23 cellular contexts compared by ENCODE assay signal in the genomic region with DNA sequence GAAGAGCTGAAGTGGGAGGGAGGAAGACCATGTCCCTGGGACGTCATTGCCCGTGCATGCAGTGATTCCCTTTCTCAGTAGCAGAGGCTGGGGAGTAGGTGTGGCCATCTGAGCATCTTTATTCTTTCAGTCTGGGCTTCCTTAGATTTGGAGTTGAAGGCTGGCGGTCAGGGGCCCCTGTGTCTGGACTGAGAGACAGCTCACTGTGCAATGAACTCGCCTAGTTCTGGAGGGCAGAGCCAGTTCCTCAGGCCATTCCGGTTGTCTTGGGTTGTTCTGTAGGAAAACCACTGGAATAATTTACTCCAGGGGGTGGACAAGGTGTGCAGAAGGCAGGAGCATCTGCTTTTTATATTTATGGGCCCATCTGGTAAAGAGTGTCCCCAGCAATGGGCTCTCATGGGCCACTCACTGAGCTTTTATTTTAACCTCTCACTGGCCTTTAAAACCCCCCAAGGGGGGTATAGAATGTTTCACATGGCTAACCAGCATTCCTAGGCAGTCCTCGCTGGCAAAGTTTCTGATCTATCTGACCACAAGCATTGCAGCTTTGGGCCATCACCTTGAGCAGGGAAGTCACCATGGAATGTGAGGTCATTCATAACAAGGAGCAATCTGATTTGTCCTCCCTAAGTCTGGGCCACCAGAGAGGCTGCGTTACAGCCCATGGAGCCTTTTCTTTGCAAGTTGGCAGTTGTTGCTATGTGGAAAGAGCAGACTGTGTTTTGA. TPM values are rescaled to one million over a fixed set of nuclear protein-coding genes. Genes with fewer than 3 reads are reported as not detected.
DNase-seq lines count a peak whose midpoint lies in the region; ATAC-seq and TF ChIP-seq lines count a peak whose summit lies in the region.
"Had no signal": no experiment of that assay in that cellular context is flagged by ENCODE, and none has a peak within 500 bp of the region (broad histone marks: within the 10 kb centered on the region; RNA-seq: fewer than 3 reads in every experiment).

No MANE protein-coding gene starts in this region.

- peaks cover 14 to 79% (median 53%) of the 10 kb centered on the region in 9 donors for H3K4me1 ChIP-seq in heart right ventricle
- peaks cover 55% of the 10 kb centered on the region for H3K4me1 ChIP-seq in stomach smooth muscle (ENCODE audit: control insufficient read depth, insufficient read depth, low read length)
- H3K4me1 ChIP-seq: prostate gland had no signal

- WGBS in heart right ventricle, 2 donors: 84 to 92% methylated on average over 7 of the region's 7 CpGs

- intact Hi-C loops in heart right ventricle (cut with DNase I): no loop called here
- intact Hi-C loops in Right ventricle myocardium superior (cut with DNase I): no loop called here
- intact Hi-C loops in left colon (cut with DNase I, micrococcal nuclease): no loop called here

- ATAC-seq in heart right ventricle (no peak), Right ventricle myocardium superior (ENCODE audit: poor library complexity) (no peak), left colon (no peak)
- ATAC-seq: T-helper 17 cell, WTC11 had no signal

- H3K9ac ChIP-seq in stomach smooth muscle (ENCODE audit: low read length in 2 of 2): no peak overlapping the region

- no peak overlapping the region for H3K4me3 ChIP-seq in heart right ventricle
- no peak overlapping the region for H3K4me3 ChIP-seq in stomach smooth muscle (ENCODE audit: low read length in 2 of 2)
- H3K4me3 ChIP-seq: adrenal gland, prostate gland, uterus had no signal

- TF ChIP-seq CTCF in heart right ventricle (IDR thresholded peaks at IDR 0.05): no peak

- DNase-seq in heart right ventricle: no peak
- DNase-seq in Right ventricle myocardium superior: no peak
- peak; percentile 33 for DNase-seq in amniotic epithelial cell (ENCODE audit: low read depth)
- DNase-seq in mesenteric fat pad (ENCODE audit: low spot score): peak; percentile 59
- DNase-seq in left colon: no peak
- no peak for DNase-seq in pons (ENCODE audit: low spot score)
- no peak for DNase-seq in iPS-NIHi11 (ENCODE audit: low spot score)
- DNase-seq: activated CD4-positive, alpha-beta T cell treated with anti-CD3 and anti-CD28 coated beads, Interleukin-2, amount 50 U/mL, for 48 hours; activated gamma-delta T cell treated with Interleukin-2 at 50 U/mL for 16 hours; C1 segment of cervical spinal cord; central memory CD4-positive, alpha-beta T cell; foreskin melanocyte; kidney glomerular epithelial cell; NCI-H187; NCI-H226; stimulated activated CD8-positive, alpha-beta memory T cell treated with anti-CD3 and anti-CD28 coated beads, Interleukin-4, amount 100 ng/mL, for 48 hours; substantia nigra; T-helper 17 cell; uterus had no signal

- H3K9me3 ChIP-seq in heart right ventricle (no peaks in the 10 kb centered on the region), stomach smooth muscle (ENCODE audit: control insufficient read depth in 2 of 2, low read length in 2 of 2) (no peaks in the 10 kb centered on the region)
- H3K9me3 ChIP-seq: adrenal gland, prostate gland, uterus had no signal

- H3K27me3 ChIP-seq in heart right ventricle: peaks cover 0 to 19% (median 0%) of the 10 kb centered on the region in 7 donors
- no peaks in the 10 kb centered on the region for H3K27me3 ChIP-seq in stomach smooth muscle (ENCODE audit: control insufficient read depth in 1 of 2, insufficient read depth in 2 of 2, low read length in 2 of 2)
- H3K27me3 ChIP-seq: uterus had no signal

- H3K27ac ChIP-seq in heart right ventricle (peak overlapping the region in 7 of 10 donors; percentile 68 to 91 (median 79)), stomach smooth muscle (ENCODE audit: low read length) (peak overlapping the region; percentile 80)

- H3K36me3 ChIP-seq in heart right ventricle (peaks cover 0 to 38% (median 0%) of the 10 kb centered on the region in 9 donors), stomach smooth muscle (ENCODE audit: control insufficient read depth in 2 of 2, insufficient read depth in 2 of 2, low read length in 2 of 2) (no peaks in the 10 kb centered on the region)
- H3K36me3 ChIP-seq: adrenal gland, prostate gland, uterus had no signal

RNA-seq across cellular contexts. Expression of a gene that starts 9.2 kb away (rescaled TPM):
- total RNA-seq in heart right ventricle (10 to 100 TPM in 3 of 10 donors, 1 to 10 TPM in 7; 3.7 to 26.9 (median 6.8) TPM), Right ventricle myocardium superior (9.6 TPM), mesenteric fat pad (15.5 TPM), left colon (1 to 10 TPM in 1 of 2 donors, under 1 TPM in 1; 0.43 to 1.7 TPM)
- polyA plus RNA-seq in heart right ventricle: 1 to 10 TPM; 4.0 to 4.6 TPM
- total RNA-seq: T-helper 17 cell had no signal

Comparison
In these comparisons a context has a peak if more than half of its experiments do, and no peak if none do; other contexts are left out.
1. DNase-seq: peak in amniotic epithelial cell (single experiment) and mesenteric fat pad (single experiment); none in heart right ventricle (0 of 2), Right ventricle myocardium superior (single experiment), left colon (0 of 2), pons (single experiment) and iPS-NIHi11 (single experiment).